Comparison of ENCODE assay signal across 23 cellular contexts in genomic region chr7:32251659-32252058, GRCh38.
DNase-seq lines count a peak whose midpoint lies in the region; ATAC-seq, FAIRE-seq and TF ChIP-seq lines count a peak whose summit lies in the region.
"Had no signal": no experiment of that assay in that cellular context is flagged by ENCODE, and none has a peak within 500 bp of the region (broad histone marks: within the 10 kb centered on the region; RNA-seq: fewer than 3 reads in every experiment).

No MANE protein-coding gene starts in this region.

- no peaks in the 10 kb centered on the region for H3K9me3 ChIP-seq in esophagus muscularis mucosa
- H3K9me3 ChIP-seq: BLaER1, Caco-2 had no signal

- peak; percentile 65 for FAIRE-seq in urothelium cell line (lab: Jason Lieb, UNC)
- FAIRE-seq: A204.1, G401.6, GM12892, H1 had no signal

- H3K27me3 Mint-ChIP-seq in activated naive CD8-positive, alpha-beta T cell treated with anti-CD3 and anti-CD28 coated beads, Interleukin-2, amount 10 ng/mL, durations not matched to agents 7 days and 5 days = no peaks in the 10 kb centered on the region
- peaks cover 3% of the 10 kb centered on the region for H3K27me3 Mint-ChIP-seq in activated naive CD8-positive, alpha-beta T cell treated with anti-CD3 and anti-CD28 coated beads, Interleukin-2, amount 50 U/mL, for 24 hours
- H3K27me3 Mint-ChIP-seq: CD4-positive, CD25-positive, alpha-beta regulatory T cell had no signal

- H3K4me3 ChIP-seq in esophagus muscularis mucosa = no peak overlapping the region
- H3K4me3 ChIP-seq: BLaER1 had no signal

- no peak for TF ChIP-seq CTCF in esophagus muscularis mucosa (IDR thresholded peaks at IDR 0.05)

- no peak for TF ChIP-seq EP300 in esophagus muscularis mucosa (IDR thresholded peaks at IDR 0.05)

- DNase-seq in DMS 273 (lab: John Stamatoyannopoulos, UW; ENCODE audit: unreplicated experiment) = peak; percentile 58
- DNase-seq in DMS 273 treated with DMSO at 0.1 percent for 48 hours (lab: John Stamatoyannopoulos, UW) = no peak
- no peak for DNase-seq in activated naive CD8-positive, alpha-beta T cell treated with anti-CD3 and anti-CD28 coated beads, Interleukin-2, amount 10 ng/mL, durations not matched to agents 7 days and 5 days
- no peak for DNase-seq in activated naive CD8-positive, alpha-beta T cell treated with anti-CD3 and anti-CD28 coated beads, Interleukin-2, amount 50 U/mL, for 24 hours
- DNase-seq in esophagus muscularis mucosa (ENCODE audit: extremely low spot score) = peak; percentile 53
- no peak for DNase-seq in urothelium cell line (ENCODE audit: low spot score)
- DNase-seq in activated effector memory CD4-positive, alpha-beta T cell treated with Interleukin-2 at 50 U/mL for 16 hours = no peak
- DNase-seq in stimulated activated CD4-positive, alpha-beta T cell treated with anti-CD3 and anti-CD28 coated beads, Interleukin-4, amount 100 ng/mL, for 4 hours = no peak
- DNase-seq: Caco-2; CD4-positive, CD25-positive, alpha-beta regulatory T cell; CD8-positive, alpha-beta T cell; DMS53; DND-41; H9 had no signal

- no peak for ATAC-seq in activated naive CD8-positive, alpha-beta T cell treated with anti-CD3 and anti-CD28 coated beads, Interleukin-2, amount 10 ng/mL, durations not matched to agents 7 days and 5 days (ENCODE audit: low read depth)
- no peak for ATAC-seq in activated naive CD8-positive, alpha-beta T cell treated with anti-CD3 and anti-CD28 coated beads, Interleukin-2, amount 50 U/mL, for 24 hours
- ATAC-seq: CD8-positive, alpha-beta T cell; HCT116 had no signal

- POLR2A ChIA-PET in activated naive CD8-positive, alpha-beta T cell treated with anti-CD3 and anti-CD28 coated beads, Interleukin-2, amount 10 ng/mL, durations not matched to agents 7 days and 5 days (lab: Charles Lee) = no interaction called here

- H3K36me3 ChIP-seq in esophagus muscularis mucosa = no peaks in the 10 kb centered on the region
- H3K36me3 ChIP-seq: BLaER1 had no signal

- peak overlapping the region; percentile 26 for H3K27ac Mint-ChIP-seq in activated naive CD8-positive, alpha-beta T cell treated with anti-CD3 and anti-CD28 coated beads, Interleukin-2, amount 10 ng/mL, durations not matched to agents 7 days and 5 days
- no peak overlapping the region for H3K27ac Mint-ChIP-seq in activated naive CD8-positive, alpha-beta T cell treated with anti-CD3 and anti-CD28 coated beads, Interleukin-2, amount 50 U/mL, for 24 hours
- H3K27ac Mint-ChIP-seq: B cell; CD4-positive, CD25-positive, alpha-beta regulatory T cell; CD8-positive, alpha-beta T cell; H9 had no signal

- H3K9me3 Mint-ChIP-seq in activated naive CD8-positive, alpha-beta T cell treated with anti-CD3 and anti-CD28 coated beads, Interleukin-2, amount 10 ng/mL, durations not matched to agents 7 days and 5 days = no peaks in the 10 kb centered on the region
- no peaks in the 10 kb centered on the region for H3K9me3 Mint-ChIP-seq in activated naive CD8-positive, alpha-beta T cell treated with anti-CD3 and anti-CD28 coated beads, Interleukin-2, amount 50 U/mL, for 24 hours
- H3K9me3 Mint-ChIP-seq: CD8-positive, alpha-beta T cell; H9 had no signal

- TF ChIP-seq POLR2A in esophagus muscularis mucosa (IDR thresholded peaks at IDR 0.05; ENCODE audit: low read depth) = no peak

- no peak overlapping the region for H3K27ac ChIP-seq in esophagus muscularis mucosa (replicated peaks in 1 of 4)
- H3K27ac ChIP-seq: 22Rv1, BLaER1, C4-2B had no signal

- intact Hi-C loops in esophagus muscularis mucosa (cut with DNase I) = no loop called here

- H3K4me1 Mint-ChIP-seq in activated naive CD8-positive, alpha-beta T cell treated with anti-CD3 and anti-CD28 coated beads, Interleukin-2, amount 10 ng/mL, durations not matched to agents 7 days and 5 days = peaks cover 4% of the 10 kb centered on the region
- H3K4me1 Mint-ChIP-seq in activated naive CD8-positive, alpha-beta T cell treated with anti-CD3 and anti-CD28 coated beads, Interleukin-2, amount 50 U/mL, for 24 hours = no peaks in the 10 kb centered on the region
- H3K4me1 Mint-ChIP-seq: B cell; CD4-positive, CD25-positive, alpha-beta regulatory T cell; H9 had no signal

- no peaks in the 10 kb centered on the region for H3K27me3 ChIP-seq in esophagus muscularis mucosa
- H3K27me3 ChIP-seq: BLaER1 had no signal

- no peaks in the 10 kb centered on the region for H3K36me3 Mint-ChIP-seq in activated naive CD8-positive, alpha-beta T cell treated with anti-CD3 and anti-CD28 coated beads, Interleukin-2, amount 10 ng/mL, durations not matched to agents 7 days and 5 days
- H3K36me3 Mint-ChIP-seq in activated naive CD8-positive, alpha-beta T cell treated with anti-CD3 and anti-CD28 coated beads, Interleukin-2, amount 50 U/mL, for 24 hours (ENCODE audit: low read depth) = no peaks in the 10 kb centered on the region
- H3K36me3 Mint-ChIP-seq: CD4-positive, CD25-positive, alpha-beta regulatory T cell; CD8-positive, alpha-beta T cell had no signal

- H3K4me3 Mint-ChIP-seq in activated naive CD8-positive, alpha-beta T cell treated with anti-CD3 and anti-CD28 coated beads, Interleukin-2, amount 10 ng/mL, durations not matched to agents 7 days and 5 days = no peak overlapping the region
- no peak overlapping the region for H3K4me3 Mint-ChIP-seq in activated naive CD8-positive, alpha-beta T cell treated with anti-CD3 and anti-CD28 coated beads, Interleukin-2, amount 50 U/mL, for 24 hours
- H3K4me3 Mint-ChIP-seq: B cell; CD4-positive, CD25-positive, alpha-beta regulatory T cell; CD8-positive, alpha-beta T cell; H9 had no signal

- H3K4me1 ChIP-seq in esophagus muscularis mucosa = no peaks in the 10 kb centered on the region
- H3K4me1 ChIP-seq: BLaER1, Caco-2 had no signal

Comparison
In these comparisons a context has a peak if more than half of its experiments do, and no peak if none do; other contexts are left out.
1. DNase-seq: peak in DMS 273 (single experiment) and esophagus muscularis mucosa (single experiment); none in DMS 273 treated with DMSO at 0.1 percent for 48 hours (single experiment), activated naive CD8-positive, alpha-beta T cell treated with anti-CD3 and anti-CD28 coated beads, Interleukin-2, amount 10 ng/mL, durations not matched to agents 7 days and 5 days (single experiment), activated naive CD8-positive, alpha-beta T cell treated with anti-CD3 and anti-CD28 coated beads, Interleukin-2, amount 50 U/mL, for 24 hours (single experiment), urothelium cell line (single experiment), activated effector memory CD4-positive, alpha-beta T cell treated with Interleukin-2 at 50 U/mL for 16 hours (single experiment) and stimulated activated CD4-positive, alpha-beta T cell treated with anti-CD3 and anti-CD28 coated beads, Interleukin-4, amount 100 ng/mL, for 4 hours (0 of 2).